In the genomic region with DNA sequence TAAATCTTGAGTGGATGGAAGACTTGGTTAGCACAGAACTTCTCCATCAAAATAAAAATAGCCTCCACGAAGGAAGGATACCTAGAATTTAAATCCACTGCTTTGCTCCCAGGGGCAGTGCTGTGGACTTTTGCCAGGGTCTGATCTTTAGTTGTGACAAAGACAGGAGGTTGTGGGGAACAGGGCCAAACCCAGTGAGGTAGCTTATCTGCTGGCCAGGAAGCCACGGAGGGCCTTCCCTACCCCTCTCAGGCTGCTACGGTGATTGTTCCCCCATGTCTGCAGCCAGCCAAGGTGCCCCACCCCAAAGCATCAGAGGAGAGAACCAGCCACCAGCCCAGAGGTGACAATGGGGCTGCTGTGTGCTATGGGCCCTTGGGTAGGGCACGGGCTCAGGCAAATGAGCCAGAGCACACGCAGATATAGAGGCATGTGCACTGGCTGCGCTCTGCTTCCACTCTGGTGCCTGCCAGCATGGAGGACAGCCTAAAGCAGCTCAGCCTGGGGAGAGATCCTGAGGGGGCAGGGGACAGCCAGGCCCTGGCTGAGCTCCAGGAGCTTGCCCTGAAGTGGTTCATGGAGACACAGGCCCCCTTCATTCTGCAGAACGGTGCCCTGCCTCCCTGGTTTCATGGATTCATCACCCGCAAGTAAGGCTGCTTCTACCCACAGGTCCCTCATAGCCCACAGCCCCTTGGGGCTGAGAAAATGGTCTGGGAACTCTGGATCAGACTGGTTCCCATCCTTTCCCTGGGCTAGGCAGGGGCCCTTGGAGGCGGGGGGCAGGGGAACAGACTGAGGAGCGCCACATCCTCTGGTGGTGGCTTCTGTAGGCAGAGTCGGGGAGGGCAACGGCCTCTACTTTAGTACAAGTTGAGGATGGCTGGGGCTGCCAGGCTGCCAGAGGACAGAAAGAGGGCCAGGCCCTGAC, we compare ENCODE assay signal across 13 cellular contexts. TPM values are rescaled to one million over a fixed set of nuclear protein-coding genes. Genes with fewer than 3 reads are reported as not detected.
DNase-seq lines count a peak whose midpoint lies in the region; ATAC-seq and TF ChIP-seq lines count a peak whose summit lies in the region.
"Had no signal": no experiment of that assay in that cellular context is flagged by ENCODE, and none has a peak within 500 bp of the region (broad histone marks: within the 10 kb centered on the region; RNA-seq: fewer than 3 reads in every experiment).

TSS of gene SH2D7 (plus strand) at position 451 of the 931 bp plus-strand sequence. CDS start at position 475, 24 bp downstream.

- TF ChIP-seq EP300 in SK-N-SH (IDR thresholded peaks at IDR 0.05; ENCODE audit: borderline replicate concordance in 1 of 2, low read depth in 1 of 2, low read length in 1 of 2) = no peak

- no peaks in the 10 kb centered on the region for H3F3A ChIP-seq in SK-N-SH (replicated peaks; ENCODE audit: insufficient read depth)

- peak within 1 kb of the TSS; percentile 53; the same call in 1 of the 2 replicates for H3K4me2 ChIP-seq in SK-N-SH

- POLR2A ChIA-PET in SK-N-SH (lab: Yijun Ruan, JAX) = interaction anchor here (1.7 kb wide), 1 partner anchor 12 kb away, joined by 3 read pairs; no protein-coding TSS in a partner anchor

- no peak within 1 kb of the TSS for H2AFZ ChIP-seq in SK-N-SH (ENCODE audit: low read depth)

- peaks cover 0 to 24% of the 10 kb centered on the region in 2 experiments; a peak in 2 of 4 replicates for H3K4me1 ChIP-seq in SK-N-SH (ENCODE audit: control insufficient read depth in 1 of 2, insufficient read depth in 2 of 2, low read depth in 1 of 2, low read length in 1 of 2)
- peaks cover 6% of the 10 kb centered on the region for H3K4me1 ChIP-seq in right cardiac atrium (ENCODE audit: control insufficient read depth, insufficient read depth, low read length)
- H3K4me1 ChIP-seq in gastrocnemius medialis = peaks cover 14 to 15% of the 10 kb centered on the region in 2 donors
- H3K4me1 ChIP-seq: prostate gland had no signal

- H3K4me3 ChIP-seq in SK-N-SH (ENCODE audit: low read depth in 2 of 2, low read length in 1 of 2) (no peak within 1 kb of the TSS), right cardiac atrium (ENCODE audit: low read length) (no peak within 1 kb of the TSS), gastrocnemius medialis (no peak within 1 kb of the TSS)
- H3K4me3 ChIP-seq: prostate gland had no signal

- H3K27ac ChIP-seq in SK-N-SH (ENCODE audit: low read depth in 2 of 2, low read length in 1 of 2) = peak within 1 kb of the TSS in 1 of 2 experiments; percentile 54; a peak in 3 of 4 replicates
- no peak within 1 kb of the TSS for H3K27ac ChIP-seq in right cardiac atrium (ENCODE audit: low read length)
- H3K27ac ChIP-seq in gastrocnemius medialis = peak within 1 kb of the TSS in 3 of 4 donors; percentile 11 to 66 (median 56)
- H3K27ac ChIP-seq: prostate gland had no signal

- H3K36me3 Mint-ChIP-seq in T-helper 1 cell treated with Interleukin-12 subunit alpha and Interleukin-12 subunit beta and Interleukin-4 antibody, amounts not matched to agents 30 μg/mL and 1 μg/mL, for 36 hours (ENCODE audit: low read depth) = no peaks in the 10 kb centered on the region
- H3K36me3 Mint-ChIP-seq: activated naive CD8-positive, alpha-beta T cell had no signal

- H3K36me3 ChIP-seq in SK-N-SH (replicated peaks in 1 of 2; ENCODE audit: control insufficient read depth in 1 of 2, insufficient read depth in 2 of 2, low read length in 1 of 2) (no peaks in the 10 kb centered on the region), gastrocnemius medialis (no peaks in the 10 kb centered on the region)
- H3K36me3 ChIP-seq: prostate gland had no signal

- H3K27ac Mint-ChIP-seq in T-helper 1 cell treated with Interleukin-12 subunit alpha and Interleukin-12 subunit beta and Interleukin-4 antibody, amounts not matched to agents 30 μg/mL and 1 μg/mL, for 36 hours = peak within 1 kb of the TSS; percentile 34
- H3K27ac Mint-ChIP-seq: activated naive CD8-positive, alpha-beta T cell had no signal

- no peak for DNase-seq in T-helper 1 cell
- DNase-seq in SK-N-SH = no peak
- peak in 1 of 3 donors; percentile 65 for DNase-seq in right cardiac atrium
- no peak for DNase-seq in gastrocnemius medialis
- DNase-seq in globus pallidus (ENCODE audit: low spot score) = no peak
- DNase-seq in H4 (ENCODE audit: low spot score) = no peak
- DNase-seq: central memory CD4-positive, alpha-beta T cell; SIG-M5; stimulated activated CD4-positive, alpha-beta T cell treated with anti-CD3 and anti-CD28 coated beads, Interleukin-2, amount 100 ng/mL, for 24 hours had no signal

- H3K9me3 ChIP-seq in SK-N-SH (no peaks in the 10 kb centered on the region), right cardiac atrium (ENCODE audit: control insufficient read depth, low read length) (no peaks in the 10 kb centered on the region), gastrocnemius medialis (no peaks in the 10 kb centered on the region)
- H3K9me3 ChIP-seq: prostate gland had no signal

- peaks cover 4% of the 10 kb centered on the region for H3K27me3 Mint-ChIP-seq in T-helper 1 cell treated with Interleukin-12 subunit alpha and Interleukin-12 subunit beta and Interleukin-4 antibody, amounts not matched to agents 30 μg/mL and 1 μg/mL, for 36 hours (ENCODE audit: low read depth)
- H3K27me3 Mint-ChIP-seq: activated naive CD8-positive, alpha-beta T cell had no signal

- H3K79me2 ChIP-seq in SK-N-SH (ENCODE audit: insufficient read depth) = no peaks in the 10 kb centered on the region

- H4K20me1 ChIP-seq in SK-N-SH (ENCODE audit: insufficient read depth) = no peaks in the 10 kb centered on the region

- in situ Hi-C loops in gastrocnemius medialis (cut with MboI; ENCODE audit: low sequenced_read_pairs in 4 of 4) = no loop called here

- H3K4me3 Mint-ChIP-seq in T-helper 1 cell treated with Interleukin-12 subunit alpha and Interleukin-12 subunit beta and Interleukin-4 antibody, amounts not matched to agents 30 μg/mL and 1 μg/mL, for 36 hours = peak within 1 kb of the TSS; percentile 5
- H3K4me3 Mint-ChIP-seq: activated naive CD8-positive, alpha-beta T cell had no signal

- H3K27me3 ChIP-seq in SK-N-SH (ENCODE audit: insufficient read depth) (no peaks in the 10 kb centered on the region), right cardiac atrium (ENCODE audit: control insufficient read depth, insufficient read depth) (no peaks in the 10 kb centered on the region), gastrocnemius medialis (no peaks in the 10 kb centered on the region)

- TF ChIP-seq CTCF in SK-N-SH (IDR thresholded peaks at IDR 0.05) (no peak), gastrocnemius medialis (IDR thresholded peaks at IDR 0.05 in 4 of 5, conservative IDR thresholded peaks at IDR 0.05 in 1 of 5) (no peak)

- intact Hi-C loops in right cardiac atrium (cut with DNase I) (no loop called here), gastrocnemius medialis (cut with DNase I; ENCODE audit: low total_unique reads) (loop anchor here (5.0 kb wide), 1 partner anchor 85 kb away; no protein-coding TSS in a partner anchor)

- H3K9ac ChIP-seq in SK-N-SH = no peak within 1 kb of the TSS

- no peak for TF ChIP-seq POLR2A in gastrocnemius medialis (IDR thresholded peaks at IDR 0.05)

- CTCF ChIA-PET in SK-N-SH (lab: Yijun Ruan, JAX) = interaction anchor here (0.5 to 2.2 kb wide), 8 partner anchors 9 to 133 kb away, joined by 3 to 13 read pairs (median 4); no protein-coding TSS in a partner anchor

- no peak for TF ChIP-seq RAD21 in SK-N-SH (IDR thresholded peaks at IDR 0.05; ENCODE audit: low read length)

- 74% methylated on average over 5 of the region's 12 CpGs for WGBS in SK-N-SH (ENCODE audit: low lambda C conversion rate)
- WGBS in right cardiac atrium = 66% methylated on average over 12 of the region's 12 CpGs

- peaks cover 37% of the 10 kb centered on the region for H3K4me1 Mint-ChIP-seq in T-helper 1 cell treated with Interleukin-12 subunit alpha and Interleukin-12 subunit beta and Interleukin-4 antibody, amounts not matched to agents 30 μg/mL and 1 μg/mL, for 36 hours (ENCODE audit: low read depth)

- no peaks in the 10 kb centered on the region for H3K9me2 ChIP-seq in SK-N-SH

- ATAC-seq in right cardiac atrium = peak; percentile 40
- ATAC-seq in gastrocnemius medialis = peak; percentile 5 to 10
- ATAC-seq in HG02840 (IDR thresholded peaks at IDR 0.05; ENCODE audit: low FRiP score, unreplicated experiment) = no peak

- no peaks in the 10 kb centered on the region for H3K9me3 Mint-ChIP-seq in T-helper 1 cell treated with Interleukin-12 subunit alpha and Interleukin-12 subunit beta and Interleukin-4 antibody, amounts not matched to agents 30 μg/mL and 1 μg/mL, for 36 hours

TF ChIP-seq in SK-N-SH, 30 proteins besides CTCF, POLR2A, EP300 and RAD21 (continues in another document):
- TF ChIP-seq USF2 (IDR thresholded peaks at IDR 0.05; ENCODE audit: borderline replicate concordance, low read depth, low read length) (no peak), IRF3 (IDR thresholded peaks at IDR 0.05; ENCODE audit: low read depth, low read length) (no peak)

RNA-seq across cellular contexts. Expression of gene SH2D7, which starts in this region (rescaled TPM):
- polyA plus RNA-seq in SK-N-SH (2012; rRNA removed) (not detected in 2 replicates), right cardiac atrium (0.02 TPM)
- 0.01 TPM in 2 replicates for polyA plus RNA-seq in SK-N-SH (2012; cell fraction: cytosol; rRNA removed)
- 0.02 TPM in 1 of 2 replicates, not detected in the other for polyA plus RNA-seq in SK-N-SH (2012; cell fraction: nucleus; rRNA removed)
- total RNA-seq in right cardiac atrium (not detected), gastrocnemius medialis (not detected)
- not detected in 2 replicates for total RNA-seq in H4 (2014; rRNA removed; shearing (Covaris generic))

Comparison
In these comparisons a context has a peak if more than half of its experiments do, and no peak if none do; other contexts are left out.
1. Peak in ATAC-seq in right cardiac atrium; RNA of the gene not detected or under 1 TPM.
2. Peak in ATAC-seq and H3K27ac ChIP-seq in gastrocnemius medialis; RNA of the gene not detected or under 1 TPM.